Comparison of ENCODE assay signal across 9 cellular contexts in genomic region chr2:73679951-73680571, GRCh38. TPM values are rescaled to one million over a fixed set of nuclear protein-coding genes. Genes with fewer than 3 reads are reported as not detected.
DNase-seq lines count a peak whose midpoint lies in the region; ATAC-seq and TF ChIP-seq lines count a peak whose summit lies in the region.
"Not testable (repeated sequence)": the region's sequence is repeated elsewhere in the genome, so short reads cannot be mapped to it uniquely, and the experiment has no call there.
"Had no signal": no experiment of that assay in that cellular context is flagged by ENCODE, and none has a peak within 500 bp of the region (broad histone marks: within the 10 kb centered on the region; RNA-seq: fewer than 3 reads in every experiment).

No MANE protein-coding gene starts in this region.

- not testable (repeated sequence) for H3K4me1 ChIP-seq in thoracic aorta (ENCODE audit: control insufficient read depth in 1 of 2, low read depth in 2 of 2)

- H3K27ac ChIP-seq in thoracic aorta: not testable (repeated sequence)

- H3K4me3 Mint-ChIP-seq in brain: not testable (repeated sequence)

- not testable (repeated sequence) for H3K4me3 ChIP-seq in thoracic aorta

- H3K27me3 ChIP-seq in thoracic aorta (replicated peaks; ENCODE audit: insufficient read depth): not testable (repeated sequence)

- not testable (repeated sequence) for H3K27ac Mint-ChIP-seq in brain

- H3K27me3 Mint-ChIP-seq in brain: peaks cover 11% of the 10 kb centered on the region

- H3K36me3 ChIP-seq in thoracic aorta: not testable (repeated sequence)

- peak; percentile 9 for DNase-seq in DMS53 treated with DMSO at 0.1 percent for 48 hours (lab: John Stamatoyannopoulos, UW; ENCODE audit: unreplicated experiment)
- peak; percentile 40 for DNase-seq in HT1080 (ENCODE audit: low read depth)
- peak; percentile 45 for DNase-seq in NCI-H460 (ENCODE audit: extremely low read depth, low read depth)
- DNase-seq in SW480 (ENCODE audit: low spot score): peak; percentile 16
- not testable (repeated sequence) for DNase-seq in Right ventricle myocardium superior; thoracic aorta (ENCODE audit: low spot score)
- peak; percentile 30 for DNase-seq in mucosa of gallbladder (ENCODE audit: low spot score)

- TF ChIP-seq CTCF in brain (conservative IDR thresholded peaks at IDR 0.05) (peak; percentile 38 to 63), thoracic aorta (IDR thresholded peaks at IDR 0.05) (peak; percentile 35)

- H3K4me1 Mint-ChIP-seq in brain: not testable (repeated sequence)

- intact Hi-C loops in Right ventricle myocardium superior (cut with DNase I): loop anchor here (10.0 kb wide), 1 partner anchor 165 kb away; no protein-coding TSS in a partner anchor

- not testable (repeated sequence) for H3K9me3 Mint-ChIP-seq in brain

- peak; percentile 52 for ATAC-seq in Right ventricle myocardium superior (ENCODE audit: poor library complexity)
- not testable (repeated sequence) for ATAC-seq in thoracic aorta (ENCODE audit: insufficient number of reproducible peaks, low FRiP score, low read depth)

- H3K36me3 Mint-ChIP-seq in brain: not testable (repeated sequence)

- H3K9me3 ChIP-seq in thoracic aorta: not testable (repeated sequence)

RNA-seq across cellular contexts. Expression of gene NAT8, which starts 37.8 kb away (rescaled TPM):
- total RNA-seq in HT1080 (2014; rRNA removed; shearing (Covaris generic)): not detected in 2 replicates
- polyA plus RNA-seq in HT1080 (2015; cell fraction: cytosol; rRNA removed): not detected in 2 replicates
- not detected in 2 replicates for polyA plus RNA-seq in HT1080 (2015; cell fraction: nucleus; rRNA removed)
- not detected in 2 replicates for total RNA-seq in NCI-H460 (2014; rRNA removed; shearing (Covaris generic))
- not detected in 2 replicates for polyA plus RNA-seq in NCI-H460 (2014; cell fraction: nucleus; rRNA removed)
- not detected for polyA plus RNA-seq in brain (ENCODE audit: insufficient read depth, low read depth, low replicate concordance)
- not detected for total RNA-seq in Right ventricle myocardium superior
- 2.4 TPM for total RNA-seq in mucosa of gallbladder
- total RNA-seq in thoracic aorta: not detected
- total RNA-seq: pulmonary artery endothelial cell had no signal

RNA-seq across cellular contexts. Expression of gene TPRKB, which starts 57.1 kb away (rescaled TPM):
- 94.5 and 97.8 TPM in 2 replicates for total RNA-seq in HT1080 (2014; rRNA removed; shearing (Covaris generic))
- polyA plus RNA-seq in HT1080 (2015; cell fraction: cytosol; rRNA removed): 116 and 132 TPM in 2 replicates
- 52.3 and 59.8 TPM in 2 replicates for polyA plus RNA-seq in HT1080 (2015; cell fraction: nucleus; rRNA removed)
- 84.2 and 92.3 TPM in 2 replicates for total RNA-seq in NCI-H460 (2014; rRNA removed; shearing (Covaris generic))
- 77.8 and 97.4 TPM in 2 replicates for polyA plus RNA-seq in NCI-H460 (2014; cell fraction: nucleus; rRNA removed)
- 31.6 TPM for polyA plus RNA-seq in brain (ENCODE audit: insufficient read depth, low read depth, low replicate concordance)
- total RNA-seq in Right ventricle myocardium superior (39.2 TPM), mucosa of gallbladder (16.8 TPM), thoracic aorta (10 to 100 TPM; 18.9 to 26.5 TPM)
